In the genomic region with DNA sequence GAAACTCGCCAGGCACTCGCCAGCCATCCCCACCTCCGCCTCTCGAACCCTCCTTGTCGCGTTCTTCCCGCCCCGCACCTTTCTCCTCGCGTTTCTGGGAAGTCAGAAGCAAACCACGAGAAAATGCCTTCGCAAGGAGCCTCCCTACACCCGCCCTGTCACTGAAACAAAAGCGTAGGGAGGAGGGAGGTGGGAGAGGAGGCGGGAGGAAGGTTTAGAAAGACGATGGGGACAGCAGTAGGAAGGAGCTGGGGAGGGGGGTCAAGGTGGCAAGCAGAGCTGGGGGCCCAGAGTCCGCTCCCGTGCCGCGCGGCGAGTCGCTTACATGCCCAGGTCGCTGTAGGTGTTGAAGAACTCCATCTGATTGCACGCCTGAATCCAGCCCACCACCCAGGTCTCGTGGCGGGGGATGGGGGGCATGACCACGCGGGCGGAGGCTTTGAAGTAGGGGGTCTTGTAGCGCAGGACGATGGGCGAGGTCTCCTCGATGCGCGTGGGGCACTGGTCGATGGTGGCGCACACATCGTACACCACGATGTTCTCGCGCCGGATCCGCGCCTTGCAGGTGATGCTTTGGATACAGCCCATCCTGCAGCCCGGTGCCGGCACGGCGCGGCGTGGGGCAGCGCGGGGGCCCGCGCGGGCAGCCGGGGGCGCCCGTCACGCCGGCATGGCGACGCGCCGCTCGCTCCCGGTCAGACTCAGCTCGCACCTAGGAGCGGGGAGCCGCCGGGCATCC, we compare ENCODE assay signal across 7 cellular contexts. TPM values are rescaled to one million over a fixed set of nuclear protein-coding genes. Genes with fewer than 3 reads are reported as not detected.
DNase-seq lines count a peak whose midpoint lies in the region; ATAC-seq, FAIRE-seq and TF ChIP-seq lines count a peak whose summit lies in the region.

No MANE protein-coding gene starts in this region.

- H3K36me3 Mint-ChIP-seq in astrocyte (ENCODE audit: low read depth, unreplicated experiment) = no peaks in the 10 kb centered on the region
- H3K36me3 Mint-ChIP-seq in immature natural killer cell = no peaks in the 10 kb centered on the region
- no peaks in the 10 kb centered on the region for H3K36me3 Mint-ChIP-seq in stimulated activated memory B cell treated with anti-CD40 and anti-IgM and Interleukin-4, amounts not matched to agents 10 μg/mL and 1 μg/mL and 100 μg/mL, for 72 hours

- peak; percentile 51 for DNase-seq in astrocyte (ENCODE audit: low read depth)
- DNase-seq in immature natural killer cell = no peak
- no peak for DNase-seq in A172 (ENCODE audit: low spot score)
- DNase-seq in NCI-H510A treated with DMSO at 0.1 percent for 48 hours (lab: John Stamatoyannopoulos, UW) = no peak

- no peak for FAIRE-seq in astrocyte (lab: Jason Lieb, UNC)

- H3K27ac Mint-ChIP-seq in astrocyte (ENCODE audit: unreplicated experiment) = no peak overlapping the region
- H3K27ac Mint-ChIP-seq in immature natural killer cell = no peak overlapping the region
- H3K27ac Mint-ChIP-seq in stimulated activated memory B cell treated with anti-CD40 and anti-IgM and Interleukin-4, amounts not matched to agents 10 μg/mL and 1 μg/mL and 100 μg/mL, for 72 hours = peak overlapping the region; percentile 48

- ATAC-seq in GM18498 (IDR thresholded peaks at IDR 0.05; ENCODE audit: unreplicated experiment) (peak; percentile 5), HG03520 (IDR thresholded peaks at IDR 0.05; ENCODE audit: unreplicated experiment) (peak; percentile 2)
- peak; percentile 1 for ATAC-seq in stimulated activated memory B cell treated with anti-CD40 and anti-IgM and Interleukin-4, amounts not matched to agents 10 μg/mL and 1 μg/mL and 100 μg/mL, for 72 hours

- H3K9me3 Mint-ChIP-seq in astrocyte (ENCODE audit: unreplicated experiment) (peaks cover 2% of the 10 kb centered on the region), immature natural killer cell (no peaks in the 10 kb centered on the region)
- no peaks in the 10 kb centered on the region for H3K9me3 Mint-ChIP-seq in stimulated activated memory B cell treated with anti-CD40 and anti-IgM and Interleukin-4, amounts not matched to agents 10 μg/mL and 1 μg/mL and 100 μg/mL, for 72 hours

- H3K4me1 Mint-ChIP-seq in astrocyte (ENCODE audit: low read depth, unreplicated experiment) = peaks cover 5% of the 10 kb centered on the region
- peaks cover 9% of the 10 kb centered on the region in 2 donors for H3K4me1 Mint-ChIP-seq in immature natural killer cell
- peaks cover 30% of the 10 kb centered on the region for H3K4me1 Mint-ChIP-seq in stimulated activated memory B cell treated with anti-CD40 and anti-IgM and Interleukin-4, amounts not matched to agents 10 μg/mL and 1 μg/mL and 100 μg/mL, for 72 hours

- H3K4me3 Mint-ChIP-seq in astrocyte (ENCODE audit: unreplicated experiment) (peak overlapping the region; percentile 85), immature natural killer cell (peak overlapping the region; percentile 29 to 65 (median 46))
- H3K4me3 Mint-ChIP-seq in stimulated activated memory B cell treated with anti-CD40 and anti-IgM and Interleukin-4, amounts not matched to agents 10 μg/mL and 1 μg/mL and 100 μg/mL, for 72 hours = peak overlapping the region; percentile 82

- H3K27me3 ChIP-seq in astrocyte (ENCODE audit: insufficient read depth, low read length) = peaks cover 29% of the 10 kb centered on the region

- no peaks in the 10 kb centered on the region for H3K79me2 ChIP-seq in astrocyte (ENCODE audit: insufficient read depth, low read length)

- no peak overlapping the region for H3K27ac ChIP-seq in astrocyte (ENCODE audit: low read depth, low read length)

- H2AFZ ChIP-seq in astrocyte (ENCODE audit: low read depth, low read length) = peak overlapping the region; percentile 56

- H3K27me3 Mint-ChIP-seq in astrocyte (ENCODE audit: low read depth, unreplicated experiment) = peaks cover 58% of the 10 kb centered on the region
- peaks cover 6 to 38% (median 17%) of the 10 kb centered on the region in 3 donors for H3K27me3 Mint-ChIP-seq in immature natural killer cell (ENCODE audit: low read depth in 3 of 3)
- peaks cover 39% of the 10 kb centered on the region for H3K27me3 Mint-ChIP-seq in stimulated activated memory B cell treated with anti-CD40 and anti-IgM and Interleukin-4, amounts not matched to agents 10 μg/mL and 1 μg/mL and 100 μg/mL, for 72 hours

- peak overlapping the region; percentile 81 for H3K4me2 ChIP-seq in astrocyte (ENCODE audit: low read length)

- H3K9me3 ChIP-seq in astrocyte (ENCODE audit: insufficient read depth, low read depth, low read length) = no peaks in the 10 kb centered on the region

- H3K36me3 ChIP-seq in astrocyte (ENCODE audit: insufficient read depth, low read length) = no peaks in the 10 kb centered on the region

- H4K20me1 ChIP-seq in astrocyte (ENCODE audit: insufficient read depth, low read length) = no peaks in the 10 kb centered on the region

- TF ChIP-seq CTCF in astrocyte (IDR thresholded peaks at IDR 0.05; ENCODE audit: insufficient read depth, low read depth, low read length) = no peak

- no peak overlapping the region for H3K9ac ChIP-seq in astrocyte (ENCODE audit: low read length)

- H3K4me3 ChIP-seq in astrocyte (ENCODE audit: insufficient read depth, low read depth, low read length) = peak overlapping the region; percentile 46

- H3K4me1 ChIP-seq in astrocyte (ENCODE audit: insufficient read depth, low read length) = peaks cover 3% of the 10 kb centered on the region

RNA-seq across cellular contexts. Expression of a gene that starts 1.0 kb away (rescaled TPM):
- 0.20 and 0.67 TPM in 2 replicates for total RNA-seq in astrocyte
- polyA plus RNA-seq in immature natural killer cell = not detected
- 0.77 and 1.6 TPM in 2 replicates for total RNA-seq in A172 (2014; rRNA removed; shearing (Covaris generic))
